15 cellular contexts compared by ENCODE assay signal in the genomic region with DNA sequence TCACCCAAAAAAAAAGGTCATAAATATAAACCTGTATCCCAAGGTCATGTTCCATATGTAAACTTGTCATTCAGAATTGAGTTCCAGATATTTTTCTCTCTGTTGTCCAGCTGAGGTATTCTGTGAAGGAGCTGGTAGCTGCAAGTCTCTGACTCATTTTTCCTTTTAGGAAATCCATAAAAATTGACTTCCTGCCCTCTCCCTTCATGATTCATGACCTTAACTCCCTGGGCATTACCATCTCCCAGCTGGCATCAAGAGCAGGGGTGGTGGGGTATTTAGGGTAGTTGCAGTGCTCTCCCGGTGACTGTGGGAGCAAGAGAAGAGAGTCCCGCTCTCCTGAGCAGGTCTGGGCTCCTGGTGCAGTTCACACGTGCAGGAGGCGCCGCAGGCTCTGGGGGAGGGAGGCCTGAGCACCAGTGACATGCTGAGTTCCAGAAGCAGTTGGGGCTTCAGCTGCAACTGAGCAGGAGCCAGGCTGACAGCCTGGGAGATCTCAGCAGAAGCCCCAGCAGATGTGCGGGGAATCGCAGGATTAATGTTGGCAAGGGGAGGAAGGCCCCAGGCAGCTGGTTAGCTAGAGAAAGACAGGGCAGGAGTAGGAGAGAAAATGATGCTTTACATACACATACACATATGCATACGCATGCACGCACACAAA.
DNase-seq lines count a peak whose midpoint lies in the region; ATAC-seq and TF ChIP-seq lines count a peak whose summit lies in the region.
"Had no signal": no experiment of that assay in that cellular context is flagged by ENCODE, and none has a peak within 500 bp of the region (broad histone marks: within the 10 kb centered on the region; RNA-seq: fewer than 3 reads in every experiment).

No MANE protein-coding gene starts in this region.

- H3K4me2 ChIP-seq in neural progenitor cell = no peak overlapping the region

- no peak overlapping the region for H2AFZ ChIP-seq in neural progenitor cell (replicated peaks)

- DNase-seq in DMS 273 (lab: John Stamatoyannopoulos, UW; ENCODE audit: unreplicated experiment) (peak; percentile 95), NCI-H1694 (lab: John Stamatoyannopoulos, UW) (peak; percentile 95), cardiac fibroblast (ENCODE audit: low read depth in 2 of 2) (peak; percentile 33 to 45), neural progenitor cell (ENCODE audit: low spot score) (no peak), pons (ENCODE audit: low spot score) (no peak)
- no peak for DNase-seq in stimulated activated CD4-positive, alpha-beta T cell treated with anti-CD3 and anti-CD28 coated beads, Interleukin-4, amount 100 ng/mL, for 4 hours
- DNase-seq: aorta, COR-L47, KG1, lower lobe of right lung, NCI-H748 treated with DMSO at 0.1 percent for 48 hours, T-helper 1 cell had no signal

- no peak for ATAC-seq in HG03439 (IDR thresholded peaks at IDR 0.05; ENCODE audit: unreplicated experiment)
- no peak for ATAC-seq in GM18873 (IDR thresholded peaks at IDR 0.05; ENCODE audit: low FRiP score, unreplicated experiment)
- ATAC-seq: gastroesophageal sphincter, lower lobe of right lung had no signal

- no peaks in the 10 kb centered on the region for H3K9me3 ChIP-seq in neural progenitor cell (ENCODE audit: low read depth)
- H3K9me3 ChIP-seq: gastroesophageal sphincter, lower lobe of right lung had no signal

- H3K4me1 ChIP-seq in neural progenitor cell = peaks cover 4% of the 10 kb centered on the region
- H3K4me1 ChIP-seq: lower lobe of right lung had no signal

- no peaks in the 10 kb centered on the region for H3K9me3 Mint-ChIP-seq in neural progenitor cell

- no peak overlapping the region for H3K27ac ChIP-seq in neural progenitor cell
- H3K27ac ChIP-seq: gastroesophageal sphincter, lower lobe of right lung had no signal

- H3K27me3 Mint-ChIP-seq in neural progenitor cell (ENCODE audit: insufficient read depth, low read depth) = peaks cover 9% of the 10 kb centered on the region

- H3K36me3 Mint-ChIP-seq in neural progenitor cell = peaks cover 7% of the 10 kb centered on the region

- H3K4me3 ChIP-seq in cardiac fibroblast (replicated peaks in 1 of 2; ENCODE audit: low read depth in 2 of 2, low read length in 2 of 2) = no peak overlapping the region
- H3K4me3 ChIP-seq in neural progenitor cell = no peak overlapping the region
- H3K4me3 ChIP-seq: gastroesophageal sphincter, lower lobe of right lung had no signal

- H4K20me1 ChIP-seq in neural progenitor cell (ENCODE audit: low read depth) = peaks cover 3% of the 10 kb centered on the region

- TF ChIP-seq CTCF in cardiac fibroblast (IDR thresholded peaks at IDR 0.05; ENCODE audit: low read depth, low read length) (no peak), neural progenitor cell (IDR thresholded peaks at IDR 0.05) (no peak)

- peak overlapping the region; percentile 66 for H3K27ac Mint-ChIP-seq in neural progenitor cell

- no peak overlapping the region for H3K9ac ChIP-seq in neural progenitor cell

- no peak overlapping the region for H3K4me3 Mint-ChIP-seq in neural progenitor cell

- no peaks in the 10 kb centered on the region for H3K79me2 ChIP-seq in neural progenitor cell (ENCODE audit: low read depth)

- no peaks in the 10 kb centered on the region for H3K27me3 ChIP-seq in neural progenitor cell
- H3K27me3 ChIP-seq: gastroesophageal sphincter had no signal

- no peaks in the 10 kb centered on the region for H3K36me3 ChIP-seq in neural progenitor cell

- no peaks in the 10 kb centered on the region for H3F3A ChIP-seq in neural progenitor cell (ENCODE audit: low read depth)

- peaks cover 26% of the 10 kb centered on the region for H3K4me1 Mint-ChIP-seq in neural progenitor cell

Comparison
In these comparisons a context has a peak if more than half of its experiments do, and no peak if none do; other contexts are left out.
1. DNase-seq: peak in DMS 273 (single experiment), NCI-H1694 (single experiment) and cardiac fibroblast (2 of 2); none in neural progenitor cell (single experiment), stimulated activated CD4-positive, alpha-beta T cell treated with anti-CD3 and anti-CD28 coated beads, Interleukin-4, amount 100 ng/mL, for 4 hours (0 of 2) and pons (single experiment).